Comparison of ENCODE assay signal across 8 cellular contexts in the genomic region with DNA sequence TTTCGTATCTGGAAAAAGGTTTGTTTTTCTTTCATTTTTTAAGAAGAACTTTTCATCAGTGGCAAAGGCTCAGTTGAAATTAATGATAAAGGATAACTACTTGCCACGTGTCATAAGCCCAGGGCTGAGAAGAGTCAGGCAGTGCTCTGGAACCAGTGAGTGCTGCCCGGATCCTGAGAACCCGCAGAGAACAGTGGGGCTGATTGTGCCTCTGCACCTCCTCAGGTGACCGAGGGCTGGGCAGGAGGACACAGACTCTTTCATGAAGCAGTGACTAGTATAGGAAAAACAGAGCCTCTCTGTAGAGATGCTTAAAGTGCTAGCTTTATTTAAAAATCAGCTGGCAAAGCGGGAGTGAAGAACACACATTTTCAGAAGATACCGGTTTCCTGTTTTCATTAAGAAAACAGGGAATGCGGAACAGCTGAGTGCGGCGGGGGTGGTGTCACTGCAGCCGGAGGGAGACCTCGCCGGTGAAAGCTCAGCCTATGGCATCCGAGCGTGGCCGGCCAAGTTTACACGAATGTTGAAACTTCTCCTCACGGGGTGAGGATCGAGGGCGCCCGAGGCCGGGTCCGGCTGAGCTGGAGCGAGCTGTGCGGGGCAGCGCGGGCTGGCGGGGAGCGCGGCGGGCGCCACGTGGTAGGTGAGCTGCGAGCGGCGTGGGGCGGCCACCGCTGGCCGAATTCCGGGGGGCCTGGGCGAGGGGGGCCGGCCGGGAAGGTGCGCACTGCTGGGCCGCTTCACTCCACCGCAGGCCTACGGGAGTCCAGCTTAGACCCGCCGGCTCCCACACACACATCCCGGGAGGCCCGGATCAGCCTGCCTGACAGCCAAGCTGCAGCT.
A peak's percentile ranks its signal among the peaks of the same experiment; 100 is the strongest.
DNase-seq lines count a peak whose midpoint lies in the region; ATAC-seq, FAIRE-seq and TF ChIP-seq lines count a peak whose summit lies in the region.

No MANE protein-coding gene starts in this region.

- H3K27ac ChIP-seq in foreskin keratinocyte, result peak overlapping the region; percentile 30
- peak overlapping the region; percentile 75 to 90 (median 84) for H3K27ac ChIP-seq in transverse colon

- H3K27me3 Mint-ChIP-seq in naive thymus-derived CD8-positive, alpha-beta T cell, result peaks cover 6 to 12% (median 9%) of the 10 kb centered on the region in 5 donors

- DNase-seq in GM19239 (ENCODE audit: insufficient read length, low spot score) (peak; percentile 17), NCI-H774 (lab: John Stamatoyannopoulos, UW) (peak; percentile 23), foreskin keratinocyte (peak in 1 of 2 donors; percentile 57), transverse colon (peak; percentile 55), SW 1271 (lab: John Stamatoyannopoulos, UW) (no peak)
- peak; percentile 36 for DNase-seq in activated naive CD4-positive, alpha-beta T cell treated with Interleukin-2 at 50 U/mL for 16 hours
- DNase-seq in naive thymus-derived CD8-positive, alpha-beta T cell, result peak in 4 of 10 donors; percentile 12 to 30 (median 18)
- DNase-seq in effector CD4-positive, alpha-beta T cell, result no peak

- H3K9me3 Mint-ChIP-seq in naive thymus-derived CD8-positive, alpha-beta T cell, result no peaks in the 10 kb centered on the region

- peak overlapping the region; percentile 31 to 55 (median 41) for H3K4me3 ChIP-seq in transverse colon

- no peak for TF ChIP-seq EP300 in transverse colon (IDR thresholded peaks at IDR 0.05; ENCODE audit: low read depth)

- peaks cover 23% of the 10 kb centered on the region for H3K4me1 ChIP-seq in foreskin keratinocyte
- peaks cover 0 to 40% (median 16%) of the 10 kb centered on the region in 4 donors for H3K4me1 ChIP-seq in transverse colon

- TF ChIP-seq POLR2A in transverse colon (IDR thresholded peaks at IDR 0.05), result peak; percentile 11

- peak overlapping the region; percentile 76 to 96 (median 88) for H3K4me3 Mint-ChIP-seq in naive thymus-derived CD8-positive, alpha-beta T cell

- peaks cover 0 to 8% (median 4%) of the 10 kb centered on the region in 4 donors for H3K36me3 ChIP-seq in transverse colon

- TF ChIP-seq CTCF in foreskin keratinocyte (conservative IDR thresholded peaks at IDR 0.05) (no peak), transverse colon (IDR thresholded peaks at IDR 0.05) (no peak)

- POLR2A ChIA-PET in naive thymus-derived CD8-positive, alpha-beta T cell (lab: Charles Lee), result no interaction called here

- 15 to 31% methylated on average over 8 to 41 of the region's 51 CpGs for WGBS in transverse colon (ENCODE audit: low coverage in 1 of 2), 2 donors

- intact Hi-C loops in transverse colon (cut with DNase I; ENCODE audit: low total_unique reads), result no loop called here

- ATAC-seq in foreskin keratinocyte, result peak; percentile 88
- ATAC-seq in naive thymus-derived CD8-positive, alpha-beta T cell, result peak; percentile 80 to 90

- H3K27ac Mint-ChIP-seq in naive thymus-derived CD8-positive, alpha-beta T cell, result peak overlapping the region in 8 of 10 donors; percentile 20 to 86 (median 75)

- in situ Hi-C loops in transverse colon (cut with MboI; ENCODE audit: low pct_ligation_motif_present in 1 of 4, low pct_unique_long_range_greater_than_20kb in 1 of 4, low sequenced_read_pairs in 3 of 4), result no loop called here

- FAIRE-seq in GM19239 (lab: Jason Lieb, UNC), result no peak

- no peaks in the 10 kb centered on the region for H3K9me3 ChIP-seq in transverse colon

- H3K36me3 Mint-ChIP-seq in naive thymus-derived CD8-positive, alpha-beta T cell, result peaks cover 4 to 10% (median 4%) of the 10 kb centered on the region in 3 donors

- no peaks in the 10 kb centered on the region for H3K27me3 ChIP-seq in foreskin keratinocyte
- no peaks in the 10 kb centered on the region for H3K27me3 ChIP-seq in transverse colon

- peaks cover 9 to 27% (median 16%) of the 10 kb centered on the region in 4 donors for H3K4me1 Mint-ChIP-seq in naive thymus-derived CD8-positive, alpha-beta T cell

Comparison
In these comparisons a context has a peak if more than half of its experiments do, and no peak if none do; other contexts are left out.
1. DNase-seq: peak in GM19239 (single experiment), NCI-H774 (single experiment), activated naive CD4-positive, alpha-beta T cell treated with Interleukin-2 at 50 U/mL for 16 hours (single experiment) and transverse colon (single experiment); none in SW 1271 (0 of 2) and effector CD4-positive, alpha-beta T cell (single experiment).